Comparison of ENCODE assay signal across 1 cellular context in genomic region chr14:76954791-76955190, GRCh38.
TF ChIP-seq lines count a peak whose summit lies in the region.

No MANE protein-coding gene starts in this region.

TF ChIP-seq in WTC11, 78 proteins besides CTCF, POLR2A, EP300 and RAD21 (continued from another document):
- TF ChIP-seq ZNF425 (CRISPR knock-in tag; conservative IDR thresholded peaks at IDR 0.05) (no peak), ZNF512 (CRISPR knock-in tag; IDR thresholded peaks at IDR 0.05; ENCODE audit: borderline replicate concordance) (no peak), ATF2 (CRISPR knock-in tag; IDR thresholded peaks at IDR 0.05; ENCODE audit: borderline replicate concordance, low read depth) (no peak), USF1 (CRISPR knock-in tag; IDR thresholded peaks at IDR 0.05) (no peak), SP1 (CRISPR knock-in tag; conservative IDR thresholded peaks at IDR 0.05) (no peak)
